In genomic region chr1:113784104-113784779, GRCh38 we compare ENCODE assay signal across 8 cellular contexts. TPM values are rescaled to one million over a fixed set of nuclear protein-coding genes. Genes with fewer than 3 reads are reported as not detected.
DNase-seq lines count a peak whose midpoint lies in the region; ATAC-seq and TF ChIP-seq lines count a peak whose summit lies in the region.

No MANE protein-coding gene starts in this region.

- TF ChIP-seq CTCF in Peyer's patch (IDR thresholded peaks at IDR 0.05), result no peak

- no peaks in the 10 kb centered on the region for H3K9me3 ChIP-seq in Peyer's patch

- peaks cover 0 to 38% (median 5%) of the 10 kb centered on the region in 4 donors for H3K4me1 ChIP-seq in Peyer's patch

- no peaks in the 10 kb centered on the region for H3K36me3 ChIP-seq in Peyer's patch

- H3K4me3 ChIP-seq in Peyer's patch, result no peak overlapping the region

- DNase-seq in Peyer's patch, result no peak
- peak; percentile 53 for DNase-seq in kidney tubule cell (ENCODE audit: low spot score)
- no peak for DNase-seq in amygdala (lab: John Stamatoyannopoulos, UW)
- no peak for DNase-seq in AG20443 (ENCODE audit: low spot score)
- no peak for DNase-seq in DMS79 treated with DMSO at 0.1 percent for 48 hours (lab: John Stamatoyannopoulos, UW)
- DNase-seq in dedifferentiated amniotic fluid mesenchymal stem cell (ENCODE audit: extremely low spot score), result no peak

- H3K27me3 ChIP-seq in Peyer's patch, result no peaks in the 10 kb centered on the region

- ATAC-seq in GM18907 (IDR thresholded peaks at IDR 0.05; ENCODE audit: unreplicated experiment), result peak; percentile 64
- peak; percentile 63 for ATAC-seq in HG02759 (IDR thresholded peaks at IDR 0.05; ENCODE audit: unreplicated experiment)

- no peak for TF ChIP-seq POLR2A in Peyer's patch (IDR thresholded peaks at IDR 0.05)

- H3K27ac ChIP-seq in Peyer's patch, result peak overlapping the region; percentile 23 to 70 (median 58)

RNA-seq across cellular contexts. Expression of gene PHTF1, which starts 25.0 kb away (rescaled TPM):
- 10 to 100 TPM in 3 of 4 donors, 1 to 10 TPM in 1; 4.9 to 19.0 (median 13.7) TPM for total RNA-seq in Peyer's patch

RNA-seq across cellular contexts. Expression of gene RSBN1, which starts 28.0 kb away (rescaled TPM):
- total RNA-seq in Peyer's patch, result 10 to 100 TPM; 18.2 to 25.6 (median 23.3) TPM
